ENCODE assay signal across 11 cellular contexts in genomic region chr4:143377635-143378099, GRCh38. TPM values are rescaled to one million over a fixed set of nuclear protein-coding genes. Genes with fewer than 3 reads are reported as not detected.
DNase-seq lines count a peak whose midpoint lies in the region; ATAC-seq and TF ChIP-seq lines count a peak whose summit lies in the region.
"Had no signal": no experiment of that assay in that cellular context is flagged by ENCODE, and none has a peak within 500 bp of the region (broad histone marks: within the 10 kb centered on the region; RNA-seq: fewer than 3 reads in every experiment).

No MANE protein-coding gene starts in this region.

- no peak for TF ChIP-seq CTCF in DOHH2 (IDR thresholded peaks at IDR 0.05; ENCODE audit: low read depth, low read length, poor library complexity, severe bottlenecking)

- H3F3A ChIP-seq in DOHH2 (ENCODE audit: control insufficient read depth, insufficient read depth), result peaks cover 30% of the 10 kb centered on the region

- no peaks in the 10 kb centered on the region for H3K36me3 Mint-ChIP-seq in activated CD4-positive, alpha-beta memory T cell treated with anti-CD3 and anti-CD28 coated beads for 36 hours
- H3K36me3 Mint-ChIP-seq: CD4-positive, CD25-positive, alpha-beta regulatory T cell; type B pancreatic cell had no signal

- no peaks in the 10 kb centered on the region for H3K9me3 ChIP-seq in DOHH2 (ENCODE audit: control insufficient read depth, insufficient read depth, low read length)

- intact Hi-C loops in activated CD4-positive, alpha-beta memory T cell treated with anti-CD3 and anti-CD28 coated beads for 36 hours (cut with micrococcal nuclease), result no loop called here

- no peak overlapping the region for H3K4me3 Mint-ChIP-seq in activated CD4-positive, alpha-beta memory T cell treated with anti-CD3 and anti-CD28 coated beads for 36 hours
- H3K4me3 Mint-ChIP-seq: CD4-positive, CD25-positive, alpha-beta regulatory T cell; neural crest cell had no signal

- no peaks in the 10 kb centered on the region for H3K9me2 ChIP-seq in DOHH2 (replicated peaks; ENCODE audit: control insufficient read depth, low read length)

- DNase-seq in erythroblast (lab: John Stamatoyannopoulos, UW) (peak; percentile 20 to 24), NCI-H1694 (lab: John Stamatoyannopoulos, UW) (no peak), T-helper 2 cell (no peak)
- DNase-seq in activated CD4-positive, alpha-beta memory T cell treated with anti-CD3 and anti-CD28 coated beads for 36 hours, result no peak
- DNase-seq: CD4-positive, CD25-positive, alpha-beta regulatory T cell had no signal

- peaks cover 10% of the 10 kb centered on the region; the same call in 1 of the 2 replicates for H3K36me3 ChIP-seq in DOHH2 (ENCODE audit: control insufficient read depth, low read length)

- H3K9me3 Mint-ChIP-seq in activated CD4-positive, alpha-beta memory T cell treated with anti-CD3 and anti-CD28 coated beads for 36 hours, result no peaks in the 10 kb centered on the region
- H3K9me3 Mint-ChIP-seq: CD4-positive, CD25-positive, alpha-beta regulatory T cell; neural crest cell; type B pancreatic cell had no signal

- H3K4me2 ChIP-seq in DOHH2 (ENCODE audit: low read length), result peak overlapping the region; percentile 81

- H3K27ac Mint-ChIP-seq in activated CD4-positive, alpha-beta memory T cell treated with anti-CD3 and anti-CD28 coated beads for 36 hours, result no peak overlapping the region
- H3K27ac Mint-ChIP-seq: CD4-positive, CD25-positive, alpha-beta regulatory T cell had no signal

- CTCF ChIA-PET in activated CD4-positive, alpha-beta memory T cell treated with anti-CD3 and anti-CD28 coated beads for 36 hours (lab: Charles Lee), result interaction anchor here (2.0 kb wide), 1 partner anchor 8 kb away, joined by 6 read pairs; no protein-coding TSS in a partner anchor

- POLR2A ChIA-PET in activated CD4-positive, alpha-beta memory T cell treated with anti-CD3 and anti-CD28 coated beads for 36 hours (lab: Charles Lee), result no interaction called here

- no peaks in the 10 kb centered on the region for H4K20me1 ChIP-seq in DOHH2 (ENCODE audit: control insufficient read depth, insufficient read depth, low read depth, low read length)

- peak overlapping the region; percentile 58 for H3K4me3 ChIP-seq in DOHH2 (ENCODE audit: low read length)

- TF ChIP-seq POLR2A in erythroblast (IDR thresholded peaks at IDR 0.05; ENCODE audit: low read length), result no peak

- H3K4me1 ChIP-seq in DOHH2 (ENCODE audit: control insufficient read depth, low read length), result peaks cover 94% of the 10 kb centered on the region

- H3K79me2 ChIP-seq in DOHH2 (ENCODE audit: control insufficient read depth, low read length), result peaks cover 91% of the 10 kb centered on the region

- no peaks in the 10 kb centered on the region for H3K4me1 Mint-ChIP-seq in activated CD4-positive, alpha-beta memory T cell treated with anti-CD3 and anti-CD28 coated beads for 36 hours (ENCODE audit: low read depth)
- H3K4me1 Mint-ChIP-seq: CD4-positive, CD25-positive, alpha-beta regulatory T cell had no signal

- H3K27ac ChIP-seq in DOHH2 (ENCODE audit: low read depth, low read length), result peak overlapping the region; percentile 95

- no peaks in the 10 kb centered on the region for H3K27me3 Mint-ChIP-seq in activated CD4-positive, alpha-beta memory T cell treated with anti-CD3 and anti-CD28 coated beads for 36 hours
- H3K27me3 Mint-ChIP-seq: type B pancreatic cell had no signal

- ATAC-seq in GM19468 (IDR thresholded peaks at IDR 0.05; ENCODE audit: extremely low read depth, unreplicated experiment) (peak; percentile 53), HG03280 (IDR thresholded peaks at IDR 0.05; ENCODE audit: unreplicated experiment) (peak; percentile 62), SK-N-SH treated with all-trans-retinoic acid at 6 μM for 48 hours (no peak)

- H3K27me3 ChIP-seq in DOHH2 (ENCODE audit: control insufficient read depth, low read length), result no peaks in the 10 kb centered on the region

TF ChIP-seq in SK-N-SH treated with all-trans-retinoic acid at 6 μM for 48 hours, 23 proteins besides CTCF, POLR2A, EP300 and RAD21:
- TF ChIP-seq CSRNP3 (CRISPR knock-in tag; IDR thresholded peaks at IDR 0.05), result no peak
- TF ChIP-seq ZC3H10 (CRISPR knock-in tag; IDR thresholded peaks at IDR 0.05), result no peak
- TF ChIP-seq ZNF8 (CRISPR knock-in tag; IDR thresholded peaks at IDR 0.05), result no peak
- TF ChIP-seq ISL1 (CRISPR knock-in tag; IDR thresholded peaks at IDR 0.05), result no peak

RNA-seq across cellular contexts. Expression of gene GAB1, which starts 41.0 kb away (rescaled TPM):
- total RNA-seq in activated CD4-positive, alpha-beta memory T cell treated with anti-CD3 and anti-CD28 coated beads for 36 hours, result under 1 TPM; 0.34 to 0.45 TPM

Comparison
In these comparisons a context has a peak if more than half of its experiments do, and no peak if none do; other contexts are left out.
1. DNase-seq: peak in erythroblast (2 of 2); none in NCI-H1694 (single experiment), T-helper 2 cell (0 of 5) and activated CD4-positive, alpha-beta memory T cell treated with anti-CD3 and anti-CD28 coated beads for 36 hours (single experiment).